31 cellular contexts compared by ENCODE assay signal in the genomic region with DNA sequence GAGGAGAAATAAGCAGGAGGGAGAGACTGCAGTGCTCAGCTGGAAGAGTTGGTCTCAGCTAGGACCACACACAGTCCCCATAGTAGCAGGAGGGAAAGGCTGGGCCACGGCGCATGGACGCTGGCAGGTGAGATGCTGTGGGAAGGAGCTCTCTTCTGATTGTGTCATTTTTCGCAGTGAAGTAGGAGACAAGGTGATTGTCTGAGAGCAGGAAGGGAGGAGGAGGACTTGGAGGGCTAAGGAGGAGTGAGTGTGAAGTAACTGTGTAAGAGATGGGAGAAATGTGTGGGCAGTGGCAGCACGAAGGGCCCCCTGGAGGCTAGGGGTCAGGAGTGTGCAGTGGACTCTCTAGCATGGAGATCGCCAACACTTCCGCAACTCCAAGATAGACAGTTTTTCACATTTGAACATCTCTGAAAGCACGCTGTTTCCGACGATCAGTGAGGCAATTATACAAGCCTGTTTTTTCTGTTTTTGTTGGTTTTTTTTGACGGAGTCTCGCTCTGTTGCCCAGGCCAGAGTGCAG. TPM values are rescaled to one million over a fixed set of nuclear protein-coding genes. Genes with fewer than 3 reads are reported as not detected.
"Had no signal": no experiment of that assay in that cellular context is flagged by ENCODE, and none has a peak within 500 bp of the region (broad histone marks: within the 10 kb centered on the region; RNA-seq: fewer than 3 reads in every experiment).

No MANE protein-coding gene starts in this region.

- H3K4me1 ChIP-seq: breast epithelium had no signal

- H3K4me3 ChIP-seq: adrenal gland, ascending aorta, breast epithelium, cardiac muscle cell, coronary artery, dorsolateral prefrontal cortex had no signal

- DNase-seq: activated B cell treated with CpG ODN at 0.5 μM for 24 hours; activated CD4-positive, alpha-beta T cell treated with anti-CD3 and anti-CD28 coated beads for 48 hours; activated CD4-positive, alpha-beta T cell treated with anti-CD3 and anti-CD28 coated beads, Interleukin-2, amount 50 U/mL, for 1 hour; activated CD4-positive, alpha-beta T cell treated with anti-CD3 and anti-CD28 coated beads, Interleukin-2, amount 50 U/mL, for 48 hours; activated CD8-positive, alpha-beta memory T cell treated with anti-CD3 and anti-CD28 coated beads, Interleukin-2, amount 10 ng/mL, durations not matched to agents 7 days and 5 days; activated CD8-positive, alpha-beta memory T cell treated with anti-CD3 and anti-CD28 coated beads, Interleukin-2, amount 50 U/mL, for 4 hours; activated CD8-positive, alpha-beta T cell treated with anti-CD3 and anti-CD28 coated beads, Interleukin-2, amount 10 ng/mL, durations not matched to agents 7 days and 5 days; activated effector memory CD4-positive, alpha-beta T cell treated with anti-CD3 and anti-CD28 coated beads, Interleukin-2, amount 50 U/mL, for 16 hours; activated naive CD4-positive, alpha-beta T cell treated with anti-CD3 and anti-CD28 coated beads for 36 hours; activated naive CD8-positive, alpha-beta T cell treated with anti-CD3 and anti-CD28 coated beads for 36 hours; activated naive CD8-positive, alpha-beta T cell treated with anti-CD3 and anti-CD28 coated beads, Interleukin-2, amount 50 U/mL, for 24 hours; activated T-cell treated with anti-CD3 and anti-CD28 coated beads, Interleukin-2, amount 50 U/mL, for 1 hour; activated T-cell treated with anti-CD3 and anti-CD28 coated beads, Interleukin-2, amount 50 U/mL, for 48 hours; adrenal gland; amygdala; central memory CD4-positive, alpha-beta T cell; cerebellar nuclear complex; dorsolateral prefrontal cortex; effector memory CD4-positive, alpha-beta T cell; endodermal cell; foreskin fibroblast; T-helper 17 cell; T1000; WERI-Rb-1 had no signal

- H3K36me3 ChIP-seq: adrenal gland, ascending aorta, breast epithelium, cardiac muscle cell, WERI-Rb-1 had no signal

- H3K27ac ChIP-seq: adrenal gland, ascending aorta, breast epithelium, cardiac muscle cell, coronary artery, WERI-Rb-1 had no signal

- H3K9me3 ChIP-seq: adrenal gland, ascending aorta, breast epithelium had no signal

- FAIRE-seq: frontal cortex had no signal

- ATAC-seq: activated CD4-positive, CD25-positive, alpha-beta regulatory T cell treated with anti-CD3 and anti-CD28 coated beads, Interleukin-2, amount 50 U/mL, for 24 hours; activated CD8-positive, alpha-beta memory T cell treated with anti-CD3 and anti-CD28 coated beads, Interleukin-2, amount 10 ng/mL, durations not matched to agents 7 days and 5 days; activated CD8-positive, alpha-beta T cell treated with anti-CD3 and anti-CD28 coated beads, Interleukin-2, amount 10 ng/mL, durations not matched to agents 7 days and 5 days; activated naive CD8-positive, alpha-beta T cell treated with anti-CD3 and anti-CD28 coated beads, Interleukin-2, amount 50 U/mL, for 24 hours; esophagus mucosa; T-helper 17 cell had no signal

- H3K27me3 ChIP-seq: ascending aorta had no signal

RNA-seq across cellular contexts. Expression of a gene that starts 33.4 kb away (rescaled TPM):
- total RNA-seq: activated B cell treated with CpG ODN at 0.5 μM for 24 hours; activated CD8-positive, alpha-beta memory T cell treated with anti-CD3 and anti-CD28 coated beads, Interleukin-2, amount 10 ng/mL, durations not matched to agents 7 days and 5 days; activated CD8-positive, alpha-beta T cell treated with anti-CD3 and anti-CD28 coated beads, Interleukin-2, amount 10 ng/mL, durations not matched to agents 7 days and 5 days; T-helper 17 cell had no signal
- polyA plus RNA-seq: cardiac muscle cell had no signal
